ENCODE assay signal across 1 cellular context in the genomic region with DNA sequence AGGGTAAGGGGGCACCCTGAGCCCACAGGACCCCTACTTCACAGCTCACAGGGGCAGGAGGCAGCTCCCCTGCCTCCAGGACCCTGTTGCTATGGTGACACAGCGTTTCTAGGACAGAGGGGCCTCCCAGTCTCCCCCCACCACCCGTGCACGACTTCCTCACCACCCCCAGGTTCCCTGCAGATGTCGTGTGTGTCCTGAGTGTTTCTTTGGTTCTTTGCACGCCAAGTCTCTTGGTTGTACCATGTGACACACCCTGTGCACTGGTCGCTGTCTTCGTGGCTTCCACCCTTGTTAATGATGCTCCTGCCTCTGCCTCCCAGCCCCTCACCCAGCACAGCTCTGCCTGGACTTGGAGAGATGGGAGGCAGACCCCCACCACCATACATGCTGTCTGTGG.
TF ChIP-seq lines count a peak whose summit lies in the region.

No MANE protein-coding gene starts in this region.

TF ChIP-seq in IMR-90, 13 proteins besides CTCF, POLR2A, EP300 and RAD21:
- TF ChIP-seq NFE2L2 (IDR thresholded peaks at IDR 0.05; ENCODE audit: low read depth, low read length) (no peak), MXI1 (IDR thresholded peaks at IDR 0.05; ENCODE audit: borderline replicate concordance, low read depth, low read length) (no peak), MAZ (IDR thresholded peaks at IDR 0.05; ENCODE audit: borderline replicate concordance, low read depth, low read length) (no peak), RFX5 (IDR thresholded peaks at IDR 0.05; ENCODE audit: low read depth, low read length) (no peak), MAFK (IDR thresholded peaks at IDR 0.05; ENCODE audit: low read depth, low read length) (no peak), RCOR1 (IDR thresholded peaks at IDR 0.05; ENCODE audit: insufficient replicate concordance, low read length) (no peak), SMC3 (IDR thresholded peaks at IDR 0.05; ENCODE audit: low read depth, low read length) (no peak), CHD1 (IDR thresholded peaks at IDR 0.05; ENCODE audit: low read depth, low read length) (no peak), FOS (IDR thresholded peaks at IDR 0.05; ENCODE audit: low read depth, low read length) (no peak), BHLHE40 (IDR thresholded peaks at IDR 0.05; ENCODE audit: low read depth, low read length) (no peak)
- TF ChIP-seq, protein P1, sequence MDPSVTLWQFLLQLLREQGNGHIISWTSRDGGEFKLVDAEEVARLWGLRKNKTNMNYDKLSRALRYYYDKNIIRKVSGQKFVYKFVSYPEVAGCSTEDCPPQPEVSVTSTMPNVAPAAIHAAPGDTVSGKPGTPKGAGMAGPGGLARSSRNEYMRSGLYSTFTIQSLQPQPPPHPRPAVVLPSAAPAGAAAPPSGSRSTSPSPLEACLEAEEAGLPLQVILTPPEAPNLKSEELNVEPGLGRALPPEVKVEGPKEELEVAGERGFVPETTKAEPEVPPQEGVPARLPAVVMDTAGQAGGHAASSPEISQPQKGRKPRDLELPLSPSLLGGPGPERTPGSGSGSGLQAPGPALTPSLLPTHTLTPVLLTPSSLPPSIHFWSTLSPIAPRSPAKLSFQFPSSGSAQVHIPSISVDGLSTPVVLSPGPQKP (IDR thresholded peaks at IDR 0.05; ENCODE audit: borderline replicate concordance, low read depth, low read length), result no peak
